In the genomic region with DNA sequence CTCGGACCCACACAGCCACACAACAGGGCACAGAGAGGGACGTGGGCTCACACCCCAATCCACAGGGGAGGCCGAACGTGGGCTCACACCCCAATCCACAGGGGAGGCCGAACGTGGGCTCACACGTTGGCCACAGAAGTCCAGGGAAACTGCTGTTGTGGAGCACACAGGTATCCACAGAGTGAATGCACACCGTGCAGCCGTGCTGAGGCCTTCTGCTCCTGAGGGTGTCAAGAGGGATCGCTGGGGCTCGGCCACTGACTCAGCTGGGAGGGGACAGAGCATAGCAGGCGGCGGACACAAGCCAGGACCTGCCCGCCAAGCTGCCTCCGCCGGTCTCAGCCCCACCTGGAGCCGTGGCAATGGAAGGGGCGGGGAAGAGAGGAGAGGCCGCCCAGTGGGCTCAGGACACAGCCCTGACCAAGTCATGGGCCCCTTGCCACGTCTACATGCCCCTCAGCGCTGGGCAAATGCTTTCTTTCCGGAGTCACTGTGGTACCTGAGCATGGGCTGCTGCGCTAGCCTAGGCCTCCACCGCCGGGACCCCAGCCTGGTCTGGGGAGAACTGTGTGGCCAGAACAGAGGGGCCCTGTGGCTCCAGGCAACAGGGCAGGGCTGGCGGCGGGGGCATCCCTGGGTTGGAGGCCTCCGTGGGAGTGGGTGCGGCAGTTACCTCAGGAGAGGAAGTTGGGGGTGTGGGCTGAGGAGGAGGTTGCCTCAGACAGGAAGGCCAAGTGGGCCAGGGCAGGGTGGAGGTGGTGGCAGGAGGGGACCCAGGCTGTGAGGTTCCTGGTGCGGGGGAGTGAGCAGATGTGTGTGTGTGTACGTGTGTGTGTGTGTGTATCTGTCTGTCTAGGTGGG, we compare ENCODE assay signal across 1 cellular context.
A peak's percentile ranks its signal among the peaks of the same experiment; 100 is the strongest.
TF ChIP-seq lines count a peak whose summit lies in the region.

No MANE protein-coding gene starts in this region.

TF ChIP-seq in HEK293, 187 proteins besides CTCF, POLR2A, EP300 and RAD21 (continues in another document):
- TF ChIP-seq ZNF624 (tag by site-specific recombination; IDR thresholded peaks at IDR 0.05) (no peak), SCRT2 (tag by site-specific recombination; IDR thresholded peaks at IDR 0.05) (peak; percentile 76), ZBTB26 (tag by site-specific recombination; optimal IDR thresholded peaks at IDR 0.05) (no peak), YY1 (tag by site-specific recombination; IDR thresholded peaks at IDR 0.05) (no peak), ZNF169 (tag by site-specific recombination; IDR thresholded peaks at IDR 0.05) (0 out of 2 replicates have a peak, but pooled peaks have one; percentile 48), ZBTB8A (tag by site-specific recombination; IDR thresholded peaks at IDR 0.05) (peak; percentile 55), ZBTB17 (tag by site-specific recombination; IDR thresholded peaks at IDR 0.05) (no peak), ZBTB21 (tag by site-specific recombination; IDR thresholded peaks at IDR 0.05) (no peak), ZNF518A (tag by site-specific recombination; conservative IDR thresholded peaks at IDR 0.05; ENCODE audit: low read depth) (no peak), ATF2 (tag by site-specific recombination; IDR thresholded peaks at IDR 0.05; ENCODE audit: low read depth) (no peak), ZFP69B (tag by site-specific recombination; IDR thresholded peaks at IDR 0.05) (no peak; the same call in 1 of the 2 replicates), PATZ1 (tag by site-specific recombination; IDR thresholded peaks at IDR 0.05) (peak; percentile 59), OSR2 (tag by site-specific recombination; IDR thresholded peaks at IDR 0.05) (peak; percentile 68), ZNF747 (tag by site-specific recombination; IDR thresholded peaks at IDR 0.05) (no peak), ZNF792 (tag by site-specific recombination; IDR thresholded peaks at IDR 0.05) (no peak), GLIS2 (tag by site-specific recombination; IDR thresholded peaks at IDR 0.05) (peak; percentile 47), BCL11A (tag by site-specific recombination; IDR thresholded peaks at IDR 0.05; ENCODE audit: low read depth) (0 out of 2 replicates have a peak, but pooled peaks have one; percentile 27), ZNF677 (tag by site-specific recombination; IDR thresholded peaks at IDR 0.05) (no peak), ZNF223 (tag by site-specific recombination; IDR thresholded peaks at IDR 0.05) (peak; percentile 94), ZSCAN30 (tag by site-specific recombination; IDR thresholded peaks at IDR 0.05) (no peak), ZIC2 (tag by site-specific recombination; IDR thresholded peaks at IDR 0.05) (peak; percentile 83), EGR2 (tag by site-specific recombination; IDR thresholded peaks at IDR 0.05; ENCODE audit: low read depth) (peak; percentile 99), ZNF24 (tag by site-specific recombination; IDR thresholded peaks at IDR 0.05) (no peak), ZNF324 (tag by site-specific recombination; IDR thresholded peaks at IDR 0.05) (no peak), KLF8 (tag by site-specific recombination; IDR thresholded peaks at IDR 0.05) (no peak), ZSCAN4 (tag by site-specific recombination; IDR thresholded peaks at IDR 0.05) (peak; percentile 82), GLI4 (tag by site-specific recombination; IDR thresholded peaks at IDR 0.05) (0 out of 2 replicates have a peak, but pooled peaks have one; percentile 44), ZNF600 (tag by site-specific recombination; IDR thresholded peaks at IDR 0.05) (peak; percentile 81), ZNF175 (tag by site-specific recombination; IDR thresholded peaks at IDR 0.05) (no peak), ZFP37 (tag by site-specific recombination; IDR thresholded peaks at IDR 0.05) (no peak), ZBTB10 (tag by site-specific recombination; IDR thresholded peaks at IDR 0.05) (peak; percentile 23; the same call in 1 of the 2 replicates), GLIS1 (tag by site-specific recombination; IDR thresholded peaks at IDR 0.05) (peak; percentile 24), REPIN1 (tag by site-specific recombination; IDR thresholded peaks at IDR 0.05; ENCODE audit: low read depth) (no peak), SP3 (tag by site-specific recombination; IDR thresholded peaks at IDR 0.05) (peak; percentile 55), WT1 (tag by site-specific recombination; IDR thresholded peaks at IDR 0.05) (peak; percentile 34; the same call in 1 of the 2 replicates), ZNF433 (tag by site-specific recombination; IDR thresholded peaks at IDR 0.05; ENCODE audit: low read depth) (no peak)
- TF ChIP-seq, protein P1, sequence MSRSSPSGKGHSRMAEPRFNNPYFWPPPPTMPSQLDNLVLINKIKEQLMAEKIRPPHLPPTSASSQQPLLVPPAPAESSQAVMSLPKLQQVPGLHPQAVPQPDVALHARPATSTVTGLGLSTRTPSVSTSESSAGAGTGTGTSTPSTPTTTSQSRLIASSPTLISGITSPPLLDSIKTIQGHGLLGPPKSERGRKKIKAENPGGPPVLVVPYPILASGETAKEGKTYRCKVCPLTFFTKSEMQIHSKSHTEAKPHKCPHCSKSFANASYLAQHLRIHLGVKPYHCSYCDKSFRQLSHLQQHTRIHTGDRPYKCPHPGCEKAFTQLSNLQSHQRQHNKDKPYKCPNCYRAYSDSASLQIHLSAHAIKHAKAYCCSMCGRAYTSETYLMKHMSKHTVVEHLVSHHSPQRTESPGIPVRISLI (tag by site-specific recombination; IDR thresholded peaks at IDR 0.05): no peak
- TF ChIP-seq, protein P2, sequence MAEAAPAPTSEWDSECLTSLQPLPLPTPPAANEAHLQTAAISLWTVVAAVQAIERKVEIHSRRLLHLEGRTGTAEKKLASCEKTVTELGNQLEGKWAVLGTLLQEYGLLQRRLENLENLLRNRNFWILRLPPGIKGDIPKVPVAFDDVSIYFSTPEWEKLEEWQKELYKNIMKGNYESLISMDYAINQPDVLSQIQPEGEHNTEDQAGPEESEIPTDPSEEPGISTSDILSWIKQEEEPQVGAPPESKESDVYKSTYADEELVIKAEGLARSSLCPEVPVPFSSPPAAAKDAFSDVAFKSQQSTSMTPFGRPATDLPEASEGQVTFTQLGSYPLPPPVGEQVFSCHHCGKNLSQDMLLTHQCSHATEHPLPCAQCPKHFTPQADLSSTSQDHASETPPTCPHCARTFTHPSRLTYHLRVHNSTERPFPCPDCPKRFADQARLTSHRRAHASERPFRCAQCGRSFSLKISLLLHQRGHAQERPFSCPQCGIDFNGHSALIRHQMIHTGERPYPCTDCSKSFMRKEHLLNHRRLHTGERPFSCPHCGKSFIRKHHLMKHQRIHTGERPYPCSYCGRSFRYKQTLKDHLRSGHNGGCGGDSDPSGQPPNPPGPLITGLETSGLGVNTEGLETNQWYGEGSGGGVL (tag by site-specific recombination; IDR thresholded peaks at IDR 0.05): peak; percentile 47; the same call in 1 of the 2 replicates
